In the genomic region with DNA sequence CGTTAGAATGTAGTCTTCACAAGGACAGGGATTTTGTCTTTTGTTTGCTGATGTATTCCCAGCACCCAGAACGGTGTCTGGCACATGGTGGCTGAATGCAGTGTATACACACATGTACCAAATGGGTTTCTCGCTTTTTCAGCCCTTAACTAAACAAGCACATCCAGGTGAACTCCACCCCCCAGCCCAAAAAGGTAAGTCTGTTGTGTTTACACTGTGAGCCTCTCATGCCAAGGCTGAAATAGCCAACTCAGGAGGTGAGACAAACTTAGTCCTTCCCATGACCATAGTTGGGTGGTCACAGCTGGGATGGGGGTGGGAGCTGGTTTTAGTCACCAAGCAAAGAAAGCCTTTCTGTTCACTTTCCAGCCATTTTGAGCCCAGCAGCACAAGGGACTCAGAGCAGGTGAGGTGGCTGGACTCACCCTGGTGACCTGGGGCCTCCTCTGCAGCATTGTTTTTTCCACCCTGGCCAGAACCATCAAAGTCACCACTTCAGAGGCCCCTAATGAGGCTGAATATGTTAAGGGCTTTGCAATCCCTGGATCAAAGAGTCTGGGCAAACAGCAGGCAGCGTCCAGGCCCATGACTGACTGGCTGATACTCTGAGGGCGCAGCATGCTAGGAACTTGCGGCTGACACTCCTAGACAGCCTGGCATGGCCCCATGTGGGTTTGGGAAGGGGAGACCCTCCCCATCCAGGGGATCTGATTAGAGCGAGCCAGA, we compare ENCODE assay signal across 11 cellular contexts. TPM values are rescaled to one million over a fixed set of nuclear protein-coding genes. Genes with fewer than 3 reads are reported as not detected.
DNase-seq lines count a peak whose midpoint lies in the region; ATAC-seq, FAIRE-seq and TF ChIP-seq lines count a peak whose summit lies in the region.
"Had no signal": no experiment of that assay in that cellular context is flagged by ENCODE, and none has a peak within 500 bp of the region (broad histone marks: within the 10 kb centered on the region; RNA-seq: fewer than 3 reads in every experiment).

No MANE protein-coding gene starts in this region.

- H4K91ac ChIP-seq in H1 (replicated peaks; ENCODE audit: insufficient read length, low read length): peak overlapping the region; percentile 2

- intact Hi-C loops in left ventricle myocardium superior (cut with micrococcal nuclease) (no loop called here), uterus (cut with DNase I; ENCODE audit: low total_unique reads) (no loop called here)

- H3K4ac ChIP-seq in H1 (replicated peaks; ENCODE audit: insufficient read length, low read depth, low read length): no peak overlapping the region

- H3K4me3 ChIP-seq in right atrium auricular region: no peak overlapping the region
- no peak overlapping the region for H3K4me3 ChIP-seq in H1 (ENCODE audit: extremely low read depth in 1 of 4, insufficient read depth in 2 of 4, low read depth in 3 of 4, low read length in 4 of 4)
- no peak overlapping the region for H3K4me3 ChIP-seq in mucosa of stomach (ENCODE audit: low read length)
- H3K4me3 ChIP-seq in uterus: no peak overlapping the region
- H3K4me3 ChIP-seq: skin epidermis had no signal

- H3K27ac ChIP-seq in right atrium auricular region (peak overlapping the region; percentile 72 to 75), H1 (ENCODE audit: low read depth, low read length) (peak overlapping the region; percentile 93; the same call in 1 of the 2 replicates), uterus (peak overlapping the region; percentile 9 to 40)

- H4K8ac ChIP-seq in H1 (ENCODE audit: extremely low read depth, insufficient read depth, low read length): no peak overlapping the region

- TF ChIP-seq CTCF in right atrium auricular region (IDR thresholded peaks at IDR 0.05): no peak
- no peak for TF ChIP-seq CTCF in H1 (IDR thresholded peaks at IDR 0.05; ENCODE audit: control extremely low read depth in 1 of 3, insufficient read depth in 1 of 3, low read depth in 1 of 3, low read length in 3 of 3)
- no peak for TF ChIP-seq CTCF in uterus (IDR thresholded peaks at IDR 0.05)

- CTCF ChIA-PET in H1 (lab: Charles Lee; ENCODE audit: partially characterized antibody): interaction anchor here (1.1 to 12.9 kb wide), 6 partner anchors 7 to 94 kb away, joined by 3 to 133 read pairs (median 8); a partner anchor contains a TSS

- H2AK5ac ChIP-seq in H1 (ENCODE audit: low read depth, low read length): peak overlapping the region; percentile 41

- peak overlapping the region; percentile 88; the same call in 1 of the 2 replicates for H2BK20ac ChIP-seq in H1 (ENCODE audit: low read length)

- no peak for FAIRE-seq in H1 (lab: Jason Lieb, UNC)

- no peak overlapping the region for H3K14ac ChIP-seq in H1 (ENCODE audit: insufficient read length)

- H3K56ac ChIP-seq in H1 (replicated peaks; ENCODE audit: insufficient read length, low read depth, low read length): no peak overlapping the region

- H3K4me2 ChIP-seq in H1 (ENCODE audit: insufficient read depth in 1 of 2, low read depth in 2 of 2, low read length in 2 of 2): 0 out of 4 replicates have a peak overlapping the region, but pooled peaks of 1 of the 2 experiments have one; percentile 0

- peaks cover 0 to 50% of the 10 kb centered on the region in 2 experiments; a peak in 2 of 4 replicates for H3K79me2 ChIP-seq in H1 (ENCODE audit: control insufficient read depth in 1 of 2, insufficient read depth in 2 of 2, low read length in 2 of 2)

- peaks cover 0 to 4% of the 10 kb centered on the region in 2 experiments for H4K20me1 ChIP-seq in H1 (replicated peaks in 1 of 2; ENCODE audit: control insufficient read depth in 1 of 2, insufficient read depth in 2 of 2, low read length in 2 of 2)

- H3K79me1 ChIP-seq in H1 (ENCODE audit: low read depth, low read length): peaks cover 17% of the 10 kb centered on the region

- peak overlapping the region; percentile 68; the same call in 1 of the 2 replicates for H2BK12ac ChIP-seq in H1 (ENCODE audit: low read depth, low read length)

- H3K27me3 ChIP-seq in right atrium auricular region (no peaks in the 10 kb centered on the region), H1 (replicated peaks in 1 of 4; ENCODE audit: control insufficient read depth in 3 of 4, extremely low read depth in 1 of 4, insufficient read depth in 3 of 4, low read length in 3 of 4) (no peaks in the 10 kb centered on the region), mucosa of stomach (ENCODE audit: control insufficient read depth, insufficient read depth, low read length) (no peaks in the 10 kb centered on the region), uterus (no peaks in the 10 kb centered on the region)

- H3K18ac ChIP-seq in H1 (ENCODE audit: extremely low read depth, low read length): peak overlapping the region; percentile 65; the same call in 1 of the 2 replicates

- POLR2A ChIA-PET in H1 (lab: Charles Lee; ENCODE audit: partially characterized antibody): interaction anchor here (0.6 to 58.9 kb wide), 16 partner anchors 3 to 143 kb away, joined by 3 to 1829 read pairs (median 6); a partner anchor contains a TSS

- no peak overlapping the region for H2AFZ ChIP-seq in H1 (ENCODE audit: low read length)

- no peak for ATAC-seq in left ventricle myocardium superior
- ATAC-seq: natural killer cell treated with Interleukin-12 subunit alpha and Interleukin-12 subunit beta and Interleukin-15 and Interleukin-18, amount 100 ng/mL, for 72 hours had no signal

- no peak for TF ChIP-seq RAD21 in H1 (IDR thresholded peaks at IDR 0.05 in 1 of 2, conservative IDR thresholded peaks at IDR 0.05 in 1 of 2; ENCODE audit: low read depth in 2 of 2, low read length in 2 of 2)

- H3K4me1 ChIP-seq in right atrium auricular region (peaks cover 0 to 68% of the 10 kb centered on the region in 2 donors), H1 (replicated peaks in 1 of 4; ENCODE audit: control insufficient read depth in 3 of 4, insufficient read depth in 4 of 4, low read length in 3 of 4) (peaks cover 30 to 66% (median 50%) of the 10 kb centered on the region in 4 experiments), mucosa of stomach (ENCODE audit: control insufficient read depth, insufficient read depth, low read length) (peaks cover 68% of the 10 kb centered on the region), uterus (peaks cover 9 to 21% of the 10 kb centered on the region in 2 donors)

- peak overlapping the region; percentile 99 for H2BK5ac ChIP-seq in H1 (ENCODE audit: low read depth, low read length)

- no peaks in the 10 kb centered on the region for H3K9me3 ChIP-seq in right atrium auricular region
- no peaks in the 10 kb centered on the region for H3K9me3 ChIP-seq in H1 (ENCODE audit: insufficient read depth in 2 of 2, low read depth in 1 of 2, low read length in 1 of 2)
- no peaks in the 10 kb centered on the region for H3K9me3 ChIP-seq in mucosa of stomach (ENCODE audit: control insufficient read depth, low read length)
- H3K9me3 ChIP-seq in uterus: no peaks in the 10 kb centered on the region

- H3K9ac ChIP-seq in H1 (replicated peaks in 1 of 4; ENCODE audit: extremely low read depth in 1 of 4, low read depth in 3 of 4, low read length in 3 of 4) (no peak overlapping the region), mucosa of stomach (ENCODE audit: low read length) (peak overlapping the region; percentile 12)

- no peaks in the 10 kb centered on the region for H3K23me2 ChIP-seq in H1 (ENCODE audit: low read depth, low read length)

- no peak overlapping the region for H4K5ac ChIP-seq in H1 (ENCODE audit: insufficient read length, low read depth, low read length)

- no peak for TF ChIP-seq EP300 in H1 (IDR thresholded peaks at IDR 0.05; ENCODE audit: borderline replicate concordance in 1 of 2, low read depth in 2 of 2, low read length in 2 of 2)

- WGBS in H1 (ENCODE audit: extremely low coverage in 1 of 2, insufficient coverage in 1 of 2, insufficient read length in 1 of 2, insufficient replicate concordance in 2 of 2, low coverage in 1 of 2, low lambda C conversion rate in 2 of 2, missing lambda C conversion rate in 1 of 2), 2 experiments: 82% methylated on average over 7 of the region's 7 CpGs; no CpG with 5 or more reads in 1 of the 2 experiments

- H2BK120ac ChIP-seq in H1 (replicated peaks; ENCODE audit: low read depth, low read length): no peak overlapping the region

- H2BK15ac ChIP-seq in H1 (ENCODE audit: low read length): no peak overlapping the region; the same call in 1 of the 2 replicates

- no peak overlapping the region for H3K23ac ChIP-seq in H1 (ENCODE audit: insufficient read length)

- H3K36me3 ChIP-seq in right atrium auricular region (peaks cover 5% of the 10 kb centered on the region), H1 (ENCODE audit: control insufficient read depth in 2 of 4, insufficient read depth in 4 of 4, low read length in 3 of 4) (peaks cover 17 to 56% (median 21%) of the 10 kb centered on the region in 4 experiments), mucosa of stomach (ENCODE audit: control insufficient read depth, insufficient read depth, low read length) (peaks cover 6% of the 10 kb centered on the region), uterus (no peaks in the 10 kb centered on the region)

- TF ChIP-seq POLR2A in H1 (IDR thresholded peaks at IDR 0.05; ENCODE audit: control extremely low read depth in 1 of 2, low read depth in 2 of 2, low read length in 2 of 2): peak in 1 of 2 experiments; percentile 15; a peak in 2 of 3 replicates
- no peak for TF ChIP-seq POLR2A in uterus (IDR thresholded peaks at IDR 0.05)

- DNase-seq in right atrium auricular region (ENCODE audit: low spot score): no peak
- DNase-seq in left ventricle myocardium superior: no peak
- DNase-seq in H1 (ENCODE audit: low read depth in 1 of 2, low spot score in 2 of 2): peak in 1 of 2 experiments; percentile 56
- DNase-seq in uterus: no peak
- no peak for DNase-seq in ecto neural progenitor cell (ENCODE audit: low spot score)
- no peak for DNase-seq in T-helper 1 cell
- DNase-seq in activated CD4-positive, alpha-beta T cell treated with anti-CD3 and anti-CD28 coated beads for 48 hours: no peak
- DNase-seq: MM.1S had no signal

RNA-seq across cellular contexts. Expression of a gene that starts 8.7 kb away (rescaled TPM):
- total RNA-seq in right atrium auricular region (10 to 100 TPM; 31.6 to 34.8 TPM), left ventricle myocardium superior (49.6 TPM), uterus (10 to 100 TPM in 2 of 4 donors, 1 to 10 TPM in 2; 3.2 to 30.0 (median 11.9) TPM)
- 118 and 129 TPM in 2 replicates for total RNA-seq in H1 (2021; fragmentation: NEBNext Ultra II Directional; extraction: Animal tissue kit (Norgen Biotek cat#: 25700))
- polyA plus RNA-seq in H1 (2011; rRNA removed): 119 and 188 TPM in 2 replicates
- polyA plus RNA-seq in H1 (2011; cell fraction: cytosol; rRNA removed): 156 TPM
- polyA plus RNA-seq in H1 (2011; cell fraction: nucleus; rRNA removed): 142 TPM
- polyA plus RNA-seq in H1 (2012, experiment 1 of 2): 104 to 136 TPM (median 132 TPM) in 4 replicates
- 157 TPM for polyA plus RNA-seq in H1 (2012, experiment 2 of 2)
- polyA plus RNA-seq in H1 (2013, experiment 1 of 2): 64.1 TPM
- polyA plus RNA-seq in H1 (2013, experiment 2 of 2): 57.8 TPM
- 138 and 188 TPM in 2 replicates for polyA minus RNA-seq in H1 (2011; rRNA and poly(A)+ RNA removed)
- polyA minus RNA-seq in H1 (2011; cell fraction: cytosol; rRNA and poly(A)+ RNA removed): 164 TPM
- 132 TPM for polyA minus RNA-seq in H1 (2011; cell fraction: nucleus; rRNA and poly(A)+ RNA removed)
- total RNA-seq: natural killer cell treated with Interleukin-12 subunit alpha and Interleukin-12 subunit beta and Interleukin-15 and Interleukin-18, amount 100 ng/mL, for 72 hours had no signal

RNA-seq across cellular contexts. Expression of a gene that starts 10.4 kb away (rescaled TPM):
- total RNA-seq in right atrium auricular region: 100 to 1,000 TPM in 1 of 2 donors, 10 to 100 TPM in 1; 72.5 to 151 TPM
- total RNA-seq in left ventricle myocardium superior: 27.4 TPM
- total RNA-seq in H1 (2021; fragmentation: NEBNext Ultra II Directional; extraction: Animal tissue kit (Norgen Biotek cat#: 25700)): 51.6 and 51.7 TPM in 2 replicates
- 102 and 106 TPM in 2 replicates for polyA plus RNA-seq in H1 (2011; rRNA removed)
- 69.8 TPM for polyA plus RNA-seq in H1 (2011; cell fraction: cytosol; rRNA removed)
- 31.0 TPM for polyA plus RNA-seq in H1 (2011; cell fraction: nucleus; rRNA removed)
- 30.9 to 32.4 TPM (median 31.9 TPM) in 4 replicates for polyA plus RNA-seq in H1 (2012, experiment 1 of 2)
- 43.6 TPM for polyA plus RNA-seq in H1 (2012, experiment 2 of 2)
- polyA plus RNA-seq in H1 (2013, experiment 1 of 2): 29.6 TPM
- polyA plus RNA-seq in H1 (2013, experiment 2 of 2): 28.1 TPM
- polyA minus RNA-seq in H1 (2011; rRNA and poly(A)+ RNA removed): 17.3 and 19.1 TPM in 2 replicates
- polyA minus RNA-seq in H1 (2011; cell fraction: cytosol; rRNA and poly(A)+ RNA removed): 31.3 TPM
- polyA minus RNA-seq in H1 (2011; cell fraction: nucleus; rRNA and poly(A)+ RNA removed): 49.0 TPM
- 10 to 100 TPM in 2 of 4 donors, 1 to 10 TPM in 2; 1.5 to 11.9 (median 7.2) TPM for total RNA-seq in uterus

RNA-seq across cellular contexts. Expression of a gene that starts 43.6 kb away (rescaled TPM):
- total RNA-seq in right atrium auricular region (under 1 TPM; 0.26 to 0.86 TPM), left ventricle myocardium superior (0.37 TPM), uterus (1 to 10 TPM in 1 of 4 donors, not detected in 3; 1.9 TPM)
- 16.7 and 16.9 TPM in 2 replicates for total RNA-seq in H1 (2021; fragmentation: NEBNext Ultra II Directional; extraction: Animal tissue kit (Norgen Biotek cat#: 25700))
- 37.5 and 44.3 TPM in 2 replicates for polyA plus RNA-seq in H1 (2011; rRNA removed)
- polyA plus RNA-seq in H1 (2011; cell fraction: cytosol; rRNA removed): 26.5 TPM
- 24.3 TPM for polyA plus RNA-seq in H1 (2011; cell fraction: nucleus; rRNA removed)
- 15.8 to 22.2 TPM (median 19.0 TPM) in 4 replicates for polyA plus RNA-seq in H1 (2012, experiment 1 of 2)
- 21.6 TPM for polyA plus RNA-seq in H1 (2012, experiment 2 of 2)
- polyA plus RNA-seq in H1 (2013, experiment 1 of 2): 12.0 TPM
- 11.5 TPM for polyA plus RNA-seq in H1 (2013, experiment 2 of 2)
- 28.9 and 33.1 TPM in 2 replicates for polyA minus RNA-seq in H1 (2011; rRNA and poly(A)+ RNA removed)
- 18.0 TPM for polyA minus RNA-seq in H1 (2011; cell fraction: cytosol; rRNA and poly(A)+ RNA removed)
- 14.6 TPM for polyA minus RNA-seq in H1 (2011; cell fraction: nucleus; rRNA and poly(A)+ RNA removed)
- total RNA-seq: natural killer cell treated with Interleukin-12 subunit alpha and Interleukin-12 subunit beta and Interleukin-15 and Interleukin-18, amount 100 ng/mL, for 72 hours had no signal

Comparison
In these comparisons a context has a peak if more than half of its experiments do, and no peak if none do; other contexts are left out.
1. H3K27ac ChIP-seq: peak in every context shown above with its lines; median percentile 93 in H1; 74 in right atrium auricular region; 24 in uterus.